ENCODE assay signal across 9 cellular contexts in genomic region chr7:103811997-103812396, GRCh38.
DNase-seq lines count a peak whose midpoint lies in the region; ATAC-seq and TF ChIP-seq lines count a peak whose summit lies in the region.
"Had no signal": no experiment of that assay in that cellular context is flagged by ENCODE, and none has a peak within 500 bp of the region (broad histone marks: within the 10 kb centered on the region; RNA-seq: fewer than 3 reads in every experiment).

No MANE protein-coding gene starts in this region.

- no peak for TF ChIP-seq POLR2A in spleen (IDR thresholded peaks at IDR 0.05)

- H3K27ac ChIP-seq in spleen = no peak overlapping the region
- H3K27ac ChIP-seq: epithelial cell of prostate had no signal

- no peaks in the 10 kb centered on the region for H3K27me3 Mint-ChIP-seq in memory B cell

- TF ChIP-seq CTCF in spleen (IDR thresholded peaks at IDR 0.05 in 8 of 11, conservative IDR thresholded peaks at IDR 0.05 in 3 of 11) = no peak

- no peaks in the 10 kb centered on the region for H3K9me3 Mint-ChIP-seq in memory B cell

- no peak overlapping the region for H3K4me3 ChIP-seq in spleen

- H3K4me1 ChIP-seq in spleen = no peaks in the 10 kb centered on the region

- H3K4me1 Mint-ChIP-seq in memory B cell = peaks cover 22% of the 10 kb centered on the region

- DNase-seq in DMS79 treated with DMSO at 0.1 percent for 48 hours (lab: John Stamatoyannopoulos, UW) (peak; percentile 11), DMS79 (lab: John Stamatoyannopoulos, UW) (no peak), NCI-H774 (lab: John Stamatoyannopoulos, UW) (peak; percentile 48), memory B cell (ENCODE audit: low spot score in 2 of 2) (peak in 1 of 2 donors; percentile 3), OCI-M1 (lab: John Stamatoyannopoulos, UW) (no peak), spleen (no peak), COLO668 (lab: John Stamatoyannopoulos, UW; ENCODE audit: unreplicated experiment) (no peak)

- intact Hi-C loops in spleen (cut with DNase I; ENCODE audit: low total_unique reads) = no loop called here

- peak overlapping the region; percentile 18 for H3K4me3 Mint-ChIP-seq in memory B cell

- WGBS in spleen, 5 donors = 42 to 66% (median 54%) methylated on average over 2 of the region's 2 CpGs

- ATAC-seq in GM21825 (IDR thresholded peaks at IDR 0.05; ENCODE audit: unreplicated experiment) (peak; percentile 71), memory B cell (ENCODE audit: low read depth) (peak; percentile 84)

- H3K36me3 ChIP-seq in spleen = no peaks in the 10 kb centered on the region

- H3K27me3 ChIP-seq in spleen (replicated peaks in 1 of 7) = no peaks in the 10 kb centered on the region

- H3K9me3 ChIP-seq in spleen = no peaks in the 10 kb centered on the region

- no peaks in the 10 kb centered on the region for H3K36me3 Mint-ChIP-seq in memory B cell

- no peak overlapping the region for H3K27ac Mint-ChIP-seq in memory B cell

Comparison
In these comparisons a context has a peak if more than half of its experiments do, and no peak if none do; other contexts are left out.
1. DNase-seq: peak in DMS79 treated with DMSO at 0.1 percent for 48 hours (single experiment) and NCI-H774 (single experiment); none in DMS79 (single experiment), OCI-M1 (single experiment), spleen (single experiment) and COLO668 (single experiment).